In genomic region chr17:19263621-19264010, GRCh38 we compare ENCODE assay signal across 10 cellular contexts. TPM values are rescaled to one million over a fixed set of nuclear protein-coding genes. Genes with fewer than 3 reads are reported as not detected.
DNase-seq lines count a peak whose midpoint lies in the region; ATAC-seq and TF ChIP-seq lines count a peak whose summit lies in the region.
"Had no signal": no experiment of that assay in that cellular context is flagged by ENCODE, and none has a peak within 500 bp of the region (broad histone marks: within the 10 kb centered on the region; RNA-seq: fewer than 3 reads in every experiment).

No MANE protein-coding gene starts in this region.

- dilution Hi-C loops in IMR-90 (cut with HindIII; ENCODE audit: low sequenced_read_pairs, unreplicated experiment): no loop called here

- H3K4me3 ChIP-seq in IMR-90 (ENCODE audit: insufficient read depth, low read depth, low read length) (no peak overlapping the region), coronary artery (peak overlapping the region; percentile 13)

- peaks cover 67% of the 10 kb centered on the region for H4K20me1 ChIP-seq in IMR-90 (ENCODE audit: insufficient read depth, low read length)

- intact Hi-C loops in IMR-90 (cut with micrococcal nuclease) (no loop called here), left colon (cut with DNase I, micrococcal nuclease) (no loop called here)

- peak overlapping the region; percentile 17 for H3K4me2 ChIP-seq in IMR-90 (ENCODE audit: low read depth, low read length)

- H3K27me3 ChIP-seq in IMR-90 (ENCODE audit: control insufficient read depth, insufficient read depth, low read length): no peaks in the 10 kb centered on the region

- H2AFZ ChIP-seq in IMR-90 (replicated peaks; ENCODE audit: low read length, poor library complexity): peak overlapping the region; percentile 4

- TF ChIP-seq POLR2A in IMR-90 (IDR thresholded peaks at IDR 0.05; ENCODE audit: low read depth, low read length): no peak

- H3K9ac ChIP-seq in IMR-90 (ENCODE audit: low read depth, low read length): no peak overlapping the region

- H4K8ac ChIP-seq in IMR-90 (ENCODE audit: low read depth in 2 of 2, low read length in 2 of 2): no peak overlapping the region; a peak in 1 of 4 replicates

- H3K36me3 ChIP-seq in IMR-90 (ENCODE audit: control insufficient read depth, insufficient read depth, low read length): no peaks in the 10 kb centered on the region

- peak overlapping the region; percentile 12; the same call in 1 of the 2 replicates for H3K14ac ChIP-seq in IMR-90 (replicated peaks; ENCODE audit: low read depth, low read length)

- no peak overlapping the region for H2BK15ac ChIP-seq in IMR-90 (ENCODE audit: low read depth, low read length)

- TF ChIP-seq CTCF in IMR-90 (conservative IDR thresholded peaks at IDR 0.05; ENCODE audit: low read depth, low read length) (no peak), coronary artery (IDR thresholded peaks at IDR 0.05) (no peak)

- H2AK5ac ChIP-seq in IMR-90 (ENCODE audit: low read depth, low read length): peak overlapping the region; percentile 11; the same call in 1 of the 2 replicates

- H3K9me1 ChIP-seq in IMR-90 (ENCODE audit: insufficient read depth, low read length): peaks cover 42% of the 10 kb centered on the region

- CTCF ChIA-PET in IMR-90 (lab: Yijun Ruan, JAX): no interaction called here

- H2AK9ac ChIP-seq in IMR-90 (replicated peaks; ENCODE audit: low read depth, low read length, poor library complexity): peak overlapping the region; percentile 33

- H3K56ac ChIP-seq in IMR-90 (ENCODE audit: extremely low read depth, insufficient read depth, low read length): no peak overlapping the region

- peak; percentile 76 for DNase-seq in IMR-90
- no peak for DNase-seq in coronary artery (ENCODE audit: low spot score)
- peak in 1 of 2 donors; percentile 44 for DNase-seq in left colon
- no peak for DNase-seq in substantia nigra (lab: John Stamatoyannopoulos, UW)
- no peak for DNase-seq in epidermal melanocyte (ENCODE audit: insufficient read length, low spot score)
- DNase-seq in RPMI8226: no peak
- no peak for DNase-seq in HPDE6-E6E7 (ENCODE audit: extremely low spot score)
- DNase-seq: activated naive CD4-positive, alpha-beta T cell; T-helper 9 cell had no signal

- H3K79me1 ChIP-seq in IMR-90 (ENCODE audit: low read depth in 1 of 2, low read length in 2 of 2): peaks cover 40 to 75% of the 10 kb centered on the region in 2 experiments

- H3K4me1 ChIP-seq in IMR-90 (ENCODE audit: control insufficient read depth, insufficient read depth, low read length): peaks cover 30% of the 10 kb centered on the region

- H2BK5ac ChIP-seq in IMR-90 (ENCODE audit: low read depth, low read length, poor library complexity, severe bottlenecking): peak overlapping the region; percentile 78

- 0 out of 2 replicates have a peak overlapping the region, but pooled peaks have one; percentile 4 for H2BK120ac ChIP-seq in IMR-90 (ENCODE audit: low read depth, low read length)

- no peak overlapping the region for H2BK20ac ChIP-seq in IMR-90 (ENCODE audit: low read depth, low read length)

- H3K27ac ChIP-seq in IMR-90 (ENCODE audit: insufficient read depth, low read length): peak overlapping the region; percentile 37; the same call in 1 of the 2 replicates
- H3K27ac ChIP-seq in coronary artery: peak overlapping the region; percentile 78 to 86
- H3K27ac ChIP-seq in substantia nigra (ENCODE audit: low read depth, low read length, poor library complexity, severe bottlenecking): peak overlapping the region; percentile 83

- in situ Hi-C loops in IMR-90 (cut with MboI; ENCODE audit: low sequenced_read_pairs): no loop called here

- POLR2A ChIA-PET in IMR-90 (lab: Charles Lee; ENCODE audit: unreplicated experiment): no interaction called here

- 0 out of 2 replicates have a peak overlapping the region, but pooled peaks have one; percentile 10 for H3K18ac ChIP-seq in IMR-90 (ENCODE audit: low read depth, low read length)

- H3K23ac ChIP-seq in IMR-90 (ENCODE audit: low read depth, low read length): no peak overlapping the region

- ATAC-seq in IMR-90 (ENCODE audit: low read depth): peak; percentile 74
- peak; percentile 16 for ATAC-seq in left colon
- ATAC-seq in GM21825 (IDR thresholded peaks at IDR 0.05; ENCODE audit: unreplicated experiment): no peak

- TF ChIP-seq RAD21 in IMR-90 (IDR thresholded peaks at IDR 0.05; ENCODE audit: low read length): no peak

- H3K9me3 ChIP-seq in IMR-90 (ENCODE audit: control insufficient read depth, insufficient read depth, low read length): no peaks in the 10 kb centered on the region

- H4K5ac ChIP-seq in IMR-90 (ENCODE audit: low read depth, low read length): no peak overlapping the region

- BruUV-seq in IMR-90 (replicated peaks; lab: Mats Ljungman, UMichigan): no TSS peak

- no CpG with 5 or more reads among the region's 3 CpGs for WGBS in IMR-90 (ENCODE audit: extremely low coverage in 2 of 2, insufficient read length in 1 of 2), 2 experiments

- peak overlapping the region; percentile 67 for H3K4ac ChIP-seq in IMR-90 (ENCODE audit: low read depth, low read length)

- H4K91ac ChIP-seq in IMR-90 (ENCODE audit: insufficient read depth, low read depth, low read length): peak overlapping the region; percentile 20; the same call in 1 of the 2 replicates

TF ChIP-seq in IMR-90, 13 proteins besides CTCF, POLR2A, EP300 and RAD21:
- TF ChIP-seq SMC3 (IDR thresholded peaks at IDR 0.05; ENCODE audit: low read depth, low read length) (no peak), MAFK (IDR thresholded peaks at IDR 0.05; ENCODE audit: low read depth, low read length) (peak; percentile 18; the same call in 1 of the 2 replicates), FOS (IDR thresholded peaks at IDR 0.05; ENCODE audit: low read depth, low read length) (0 out of 2 replicates have a peak, but pooled peaks have one; percentile 13), CEBPB (IDR thresholded peaks at IDR 0.05; ENCODE audit: low read depth, low read length) (peak; percentile 37; the same call in 1 of the 2 replicates), RFX5 (IDR thresholded peaks at IDR 0.05; ENCODE audit: low read depth, low read length) (peak; percentile 68; the same call in 1 of the 2 replicates), BHLHE40 (IDR thresholded peaks at IDR 0.05; ENCODE audit: low read depth, low read length) (peak; percentile 39; the same call in 1 of the 2 replicates), NFE2L2 (IDR thresholded peaks at IDR 0.05; ENCODE audit: low read depth, low read length) (no peak), USF2 (IDR thresholded peaks at IDR 0.05; ENCODE audit: low read depth, low read length) (no peak), ELK1 (IDR thresholded peaks at IDR 0.05; ENCODE audit: borderline replicate concordance, low read depth, low read length) (no peak), CHD1 (IDR thresholded peaks at IDR 0.05; ENCODE audit: low read depth, low read length) (no peak), MXI1 (IDR thresholded peaks at IDR 0.05; ENCODE audit: borderline replicate concordance, low read depth, low read length) (peak; percentile 19; the same call in 1 of the 2 replicates), MAZ (IDR thresholded peaks at IDR 0.05; ENCODE audit: borderline replicate concordance, low read depth, low read length) (peak; percentile 26; the same call in 1 of the 2 replicates), RCOR1 (IDR thresholded peaks at IDR 0.05; ENCODE audit: insufficient replicate concordance, low read length) (no peak)

RNA-seq across cellular contexts. Expression of gene EPN2, which starts 26.4 kb away (rescaled TPM):
- total RNA-seq in IMR-90 (2012; rRNA removed) (14.9 and 19.4 TPM in 2 replicates), left colon (10 to 100 TPM; 41.0 to 45.9 TPM)
- polyA plus RNA-seq in IMR-90 (2012; rRNA removed): 25.3 and 28.0 TPM in 2 replicates
- 23.7 and 47.8 TPM in 2 replicates for polyA plus RNA-seq in IMR-90 (2012; cell fraction: cytosol; rRNA removed)
- 84.7 and 99.7 TPM in 2 replicates for polyA plus RNA-seq in IMR-90 (2012; cell fraction: nucleus; rRNA removed; ENCODE audit: low replicate concordance)
